In genomic region chr12:92396647-92397258, GRCh38 we compare ENCODE assay signal across 10 cellular contexts.
DNase-seq lines count a peak whose midpoint lies in the region; ATAC-seq, FAIRE-seq and TF ChIP-seq lines count a peak whose summit lies in the region.
"Had no signal": no experiment of that assay in that cellular context is flagged by ENCODE, and none has a peak within 500 bp of the region (broad histone marks: within the 10 kb centered on the region; RNA-seq: fewer than 3 reads in every experiment).

No MANE protein-coding gene starts in this region.

- peaks cover 13% of the 10 kb centered on the region for H3K9me3 Mint-ChIP-seq in activated naive CD4-positive, alpha-beta T cell treated with anti-CD3 and anti-CD28 coated beads, Interleukin-2, amount 50 U/mL, for 24 hours

- no peaks in the 10 kb centered on the region for H3K27me3 Mint-ChIP-seq in activated naive CD4-positive, alpha-beta T cell treated with anti-CD3 and anti-CD28 coated beads, Interleukin-2, amount 50 U/mL, for 24 hours

- H3K27me3 ChIP-seq in foreskin keratinocyte = no peaks in the 10 kb centered on the region

- H3K27ac Mint-ChIP-seq in activated naive CD4-positive, alpha-beta T cell treated with anti-CD3 and anti-CD28 coated beads, Interleukin-2, amount 50 U/mL, for 24 hours = peak overlapping the region; percentile 99

- peaks cover 16% of the 10 kb centered on the region for H3K36me3 Mint-ChIP-seq in activated naive CD4-positive, alpha-beta T cell treated with anti-CD3 and anti-CD28 coated beads, Interleukin-2, amount 50 U/mL, for 24 hours

- no peak for FAIRE-seq in GM19239 (lab: Jason Lieb, UNC)

- peak; percentile 98 for ATAC-seq in foreskin keratinocyte

- peaks cover 97% of the 10 kb centered on the region for H3K4me1 Mint-ChIP-seq in activated naive CD4-positive, alpha-beta T cell treated with anti-CD3 and anti-CD28 coated beads, Interleukin-2, amount 50 U/mL, for 24 hours

- peak overlapping the region; percentile 15 for H3K4me3 Mint-ChIP-seq in activated naive CD4-positive, alpha-beta T cell treated with anti-CD3 and anti-CD28 coated beads, Interleukin-2, amount 50 U/mL, for 24 hours

- no peak for TF ChIP-seq CTCF in foreskin keratinocyte (conservative IDR thresholded peaks at IDR 0.05)

- H3K27ac ChIP-seq in foreskin keratinocyte = peak overlapping the region; percentile 92
- H3K27ac ChIP-seq: SK-N-MC had no signal

- peaks cover 16% of the 10 kb centered on the region for H3K4me1 ChIP-seq in foreskin keratinocyte

- peak; percentile 10 for DNase-seq in stimulated activated CD4-positive, alpha-beta T cell treated with anti-CD3 and anti-CD28 coated beads, Interleukin-4, amount 100 ng/mL, for 1 hour
- no peak for DNase-seq in stimulated activated CD4-positive, alpha-beta T cell treated with anti-CD3 and anti-CD28 coated beads, Interleukin-12 subunit alpha, Interleukin-12 subunit beta, amount 100 ng/mL, for 4 hours
- DNase-seq in foreskin keratinocyte = peak; percentile 88 to 95
- DNase-seq in activated gamma-delta T cell treated with Interleukin-2 at 50 U/mL for 16 hours = no peak
- DNase-seq in Kasumi-1 (lab: John Stamatoyannopoulos, UW) = no peak
- DNase-seq in GM19239 (ENCODE audit: insufficient read length, low spot score) = no peak
- no peak for DNase-seq in KG1 (lab: John Stamatoyannopoulos, UW)
- DNase-seq: NCI-H1048 had no signal

Comparison
In these comparisons a context has a peak if more than half of its experiments do, and no peak if none do; other contexts are left out.
1. DNase-seq: peak in stimulated activated CD4-positive, alpha-beta T cell treated with anti-CD3 and anti-CD28 coated beads, Interleukin-4, amount 100 ng/mL, for 1 hour (single experiment) and foreskin keratinocyte (2 of 2); none in stimulated activated CD4-positive, alpha-beta T cell treated with anti-CD3 and anti-CD28 coated beads, Interleukin-12 subunit alpha, Interleukin-12 subunit beta, amount 100 ng/mL, for 4 hours (single experiment), activated gamma-delta T cell treated with Interleukin-2 at 50 U/mL for 16 hours (single experiment), Kasumi-1 (0 of 2), GM19239 (single experiment) and KG1 (single experiment).